ENCODE assay signal across 1 cellular context in genomic region chr7:9106747-9107146, GRCh38.
TF ChIP-seq lines count a peak whose summit lies in the region.

No MANE protein-coding gene starts in this region.

TF ChIP-seq in WTC11, 78 proteins besides CTCF, POLR2A, EP300 and RAD21 (continued from another document):
- TF ChIP-seq PRDM15 (CRISPR knock-in tag; IDR thresholded peaks at IDR 0.05) = no peak
TF ChIP-seq in WTC11: peak in this region for 0.
